21 cellular contexts compared by ENCODE assay signal in genomic region chr4:36533944-36534343, GRCh38.
DNase-seq lines count a peak whose midpoint lies in the region; ATAC-seq, FAIRE-seq and TF ChIP-seq lines count a peak whose summit lies in the region.
"Had no signal": no experiment of that assay in that cellular context is flagged by ENCODE, and none has a peak within 500 bp of the region (broad histone marks: within the 10 kb centered on the region; RNA-seq: fewer than 3 reads in every experiment).

No MANE protein-coding gene starts in this region.

- no peak for TF ChIP-seq CTCF in bronchial epithelial cell (IDR thresholded peaks at IDR 0.05; ENCODE audit: insufficient read depth, low read length, severe bottlenecking)

- no peak overlapping the region for H3K4me3 ChIP-seq in bronchial epithelial cell (ENCODE audit: low read depth, low read length)
- H3K4me3 ChIP-seq: BLaER1, GM12878, HAP-1 had no signal

- H3K36me3 ChIP-seq in bronchial epithelial cell (ENCODE audit: control insufficient read depth, insufficient read depth, low read length) = no peaks in the 10 kb centered on the region
- H3K36me3 ChIP-seq: BLaER1, HAP-1 had no signal

- ATAC-seq in esophagus mucosa (peak; percentile 55), HG03025 (IDR thresholded peaks at IDR 0.05; ENCODE audit: low FRiP score, unreplicated experiment) (no peak)
- ATAC-seq in stimulated activated memory B cell treated with anti-CD40 and anti-IgM and Interleukin-4, amounts not matched to agents 10 μg/mL and 1 μg/mL and 100 μg/mL, for 72 hours = peak; percentile 12
- ATAC-seq: CD8-positive, alpha-beta T cell; GM12878 had no signal

- no peak overlapping the region for H3K4me3 Mint-ChIP-seq in stimulated activated memory B cell treated with anti-CD40 and anti-IgM and Interleukin-4, amounts not matched to agents 10 μg/mL and 1 μg/mL and 100 μg/mL, for 72 hours
- H3K4me3 Mint-ChIP-seq in immature natural killer cell = no peak overlapping the region
- H3K4me3 Mint-ChIP-seq: B cell; CD4-positive, CD25-positive, alpha-beta regulatory T cell; CD8-positive, alpha-beta T cell; HFFc6 had no signal

- DNase-seq in HT1080 (ENCODE audit: low read depth) (peak; percentile 13), bronchial epithelial cell (ENCODE audit: low read depth) (peak; percentile 62), immature natural killer cell (no peak), Kasumi-1 (lab: John Stamatoyannopoulos, UW) (no peak)
- DNase-seq: Caco-2; CD4-positive, CD25-positive, alpha-beta regulatory T cell; CD8-positive, alpha-beta T cell; DMS153; DND-41; GOT3; HFFc6 had no signal

- H3K27me3 Mint-ChIP-seq in stimulated activated memory B cell treated with anti-CD40 and anti-IgM and Interleukin-4, amounts not matched to agents 10 μg/mL and 1 μg/mL and 100 μg/mL, for 72 hours = no peaks in the 10 kb centered on the region
- H3K27me3 Mint-ChIP-seq in immature natural killer cell (ENCODE audit: low read depth in 3 of 3) = peaks cover 0 to 5% (median 1%) of the 10 kb centered on the region in 3 donors
- H3K27me3 Mint-ChIP-seq: B cell; CD4-positive, CD25-positive, alpha-beta regulatory T cell had no signal

- H3K36me3 Mint-ChIP-seq in stimulated activated memory B cell treated with anti-CD40 and anti-IgM and Interleukin-4, amounts not matched to agents 10 μg/mL and 1 μg/mL and 100 μg/mL, for 72 hours = no peaks in the 10 kb centered on the region
- H3K36me3 Mint-ChIP-seq in immature natural killer cell = no peaks in the 10 kb centered on the region
- H3K36me3 Mint-ChIP-seq: CD4-positive, CD25-positive, alpha-beta regulatory T cell; CD8-positive, alpha-beta T cell had no signal

- no peaks in the 10 kb centered on the region for H3K4me1 Mint-ChIP-seq in stimulated activated memory B cell treated with anti-CD40 and anti-IgM and Interleukin-4, amounts not matched to agents 10 μg/mL and 1 μg/mL and 100 μg/mL, for 72 hours
- no peaks in the 10 kb centered on the region for H3K4me1 Mint-ChIP-seq in immature natural killer cell
- H3K4me1 Mint-ChIP-seq: B cell; CD4-positive, CD25-positive, alpha-beta regulatory T cell had no signal

- H3K9me3 Mint-ChIP-seq in stimulated activated memory B cell treated with anti-CD40 and anti-IgM and Interleukin-4, amounts not matched to agents 10 μg/mL and 1 μg/mL and 100 μg/mL, for 72 hours = peaks cover 7% of the 10 kb centered on the region
- peaks cover 1 to 12% (median 3%) of the 10 kb centered on the region in 6 donors for H3K9me3 Mint-ChIP-seq in immature natural killer cell

- FAIRE-seq in bronchial epithelial cell (lab: Jason Lieb, UNC) = no peak
- FAIRE-seq: A204.1, G401.6, GM12878, H54 had no signal

- H3K27me3 ChIP-seq in bronchial epithelial cell (ENCODE audit: control insufficient read depth, insufficient read depth, low read length) = no peaks in the 10 kb centered on the region
- H3K27me3 ChIP-seq: BLaER1 had no signal

- H3K27ac Mint-ChIP-seq in stimulated activated memory B cell treated with anti-CD40 and anti-IgM and Interleukin-4, amounts not matched to agents 10 μg/mL and 1 μg/mL and 100 μg/mL, for 72 hours = no peak overlapping the region
- no peak overlapping the region for H3K27ac Mint-ChIP-seq in immature natural killer cell
- H3K27ac Mint-ChIP-seq: B cell; CD4-positive, CD25-positive, alpha-beta regulatory T cell; CD8-positive, alpha-beta T cell; HFFc6 had no signal

Comparison
In these comparisons a context has a peak if more than half of its experiments do, and no peak if none do; other contexts are left out.
1. DNase-seq: peak in HT1080 (single experiment) and bronchial epithelial cell (single experiment); none in immature natural killer cell (0 of 3) and Kasumi-1 (0 of 2).